8 cellular contexts compared by ENCODE assay signal in genomic region chr9:121557581-121558422, GRCh38. TPM values are rescaled to one million over a fixed set of nuclear protein-coding genes. Genes with fewer than 3 reads are reported as not detected.
DNase-seq lines count a peak whose midpoint lies in the region; ATAC-seq and TF ChIP-seq lines count a peak whose summit lies in the region.

No MANE protein-coding gene starts in this region.

- CTCF ChIA-PET in OCI-LY7 (lab: Charles Lee; ENCODE audit: unreplicated experiment), result interaction anchor here (0.6 to 0.7 kb wide), 2 partner anchors 79 to 481 kb away, joined by 3 to 4 read pairs; no protein-coding TSS in a partner anchor

- H3K9ac ChIP-seq in liver (ENCODE audit: low read depth in 1 of 2, low read length in 2 of 2), result no peak overlapping the region

- TF ChIP-seq EP300 in suprapubic skin (IDR thresholded peaks at IDR 0.05), result no peak

- H3K9me3 ChIP-seq in OCI-LY7 (ENCODE audit: low read length), result no peaks in the 10 kb centered on the region
- no peaks in the 10 kb centered on the region for H3K9me3 ChIP-seq in liver (ENCODE audit: control insufficient read depth in 4 of 4, low read length in 3 of 4)
- no peaks in the 10 kb centered on the region for H3K9me3 ChIP-seq in suprapubic skin

- intact Hi-C loops in OCI-LY7 (cut with micrococcal nuclease; ENCODE audit: unreplicated experiment), result no loop called here

- no peak overlapping the region for H3K27ac ChIP-seq in OCI-LY7 (ENCODE audit: low read depth, low read length, poor library complexity, severe bottlenecking)
- H3K27ac ChIP-seq in cingulate gyrus (ENCODE audit: low read depth, low read length), result peak overlapping the region; percentile 39
- peak overlapping the region; percentile 53 to 76 for H3K27ac ChIP-seq in liver (ENCODE audit: low read depth in 1 of 2, low read length in 2 of 2)
- peak overlapping the region; percentile 56 for H3K27ac ChIP-seq in suprapubic skin

- no peak overlapping the region for H2AFZ ChIP-seq in OCI-LY7 (ENCODE audit: low read length)

- no peaks in the 10 kb centered on the region for H3K9me2 ChIP-seq in OCI-LY7 (ENCODE audit: insufficient read depth, low read length)

- TF ChIP-seq POLR2A in suprapubic skin (IDR thresholded peaks at IDR 0.05), result no peak

- H3K27me3 ChIP-seq in liver (ENCODE audit: control insufficient read depth in 4 of 4, insufficient read depth in 4 of 4, low read length in 3 of 4), result no peaks in the 10 kb centered on the region
- no peaks in the 10 kb centered on the region for H3K27me3 ChIP-seq in suprapubic skin

- H3K36me3 ChIP-seq in OCI-LY7 (ENCODE audit: insufficient read depth, low read length) (no peaks in the 10 kb centered on the region), liver (ENCODE audit: control insufficient read depth in 4 of 4, insufficient read depth in 3 of 4, low read depth in 1 of 4, low read length in 3 of 4) (no peaks in the 10 kb centered on the region), suprapubic skin (no peaks in the 10 kb centered on the region)

- H3K4me1 ChIP-seq in OCI-LY7 (ENCODE audit: insufficient read depth, low read length, poor library complexity, severe bottlenecking) (peaks cover 28% of the 10 kb centered on the region), liver (ENCODE audit: control insufficient read depth in 4 of 4, insufficient read depth in 4 of 4, low read length in 3 of 4) (peaks cover 0 to 13% (median 8%) of the 10 kb centered on the region in 4 donors), suprapubic skin (peaks cover 35% of the 10 kb centered on the region)

- H3K4me2 ChIP-seq in OCI-LY7 (ENCODE audit: low read length), result peak overlapping the region; percentile 11; the same call in 1 of the 2 replicates

- TF ChIP-seq RAD21 in liver (IDR thresholded peaks at IDR 0.05), result peak; percentile 21 to 28

- ATAC-seq in HG02798 (IDR thresholded peaks at IDR 0.05; ENCODE audit: poor library complexity, unreplicated experiment), result no peak

- TF ChIP-seq CTCF in GM20000 (IDR thresholded peaks at IDR 0.05; ENCODE audit: extremely low read depth, missing control alignments), result no peak
- TF ChIP-seq CTCF in OCI-LY7 (conservative IDR thresholded peaks at IDR 0.05; ENCODE audit: low read length), result no peak
- no peak for TF ChIP-seq CTCF in liver (IDR thresholded peaks at IDR 0.05; ENCODE audit: low read depth, low read length, missing input control)
- no peak for TF ChIP-seq CTCF in suprapubic skin (IDR thresholded peaks at IDR 0.05)

- POLR2A ChIA-PET in OCI-LY7 (lab: Charles Lee), result interaction anchor here (0.5 to 0.7 kb wide), 3 partner anchors 40 to 445 kb away, joined by 3 to 5 read pairs (median 3); no protein-coding TSS in a partner anchor

- no peaks in the 10 kb centered on the region for H3K79me2 ChIP-seq in OCI-LY7 (ENCODE audit: insufficient read depth, low read depth, low read length)

- H3K4me3 ChIP-seq in OCI-LY7 (ENCODE audit: low read depth, low read length, poor library complexity, severe bottlenecking), result no peak overlapping the region
- H3K4me3 ChIP-seq in liver (ENCODE audit: low read depth in 1 of 3, low read length in 3 of 3), result no peak overlapping the region
- H3K4me3 ChIP-seq in suprapubic skin, result no peak overlapping the region

- H4K20me1 ChIP-seq in OCI-LY7 (ENCODE audit: insufficient read depth, low read length), result no peaks in the 10 kb centered on the region

- peak; percentile 98 for DNase-seq in A172 (ENCODE audit: low spot score)
- peak; percentile 55 for DNase-seq in GM20000 (ENCODE audit: low spot score)
- peak; percentile 31 for DNase-seq in OCI-LY7 (ENCODE audit: low spot score)
- peak in 1 of 2 donors; percentile 77 for DNase-seq in suprapubic skin (ENCODE audit: low spot score in 2 of 2)
- DNase-seq in NCI-H1092 treated with DMSO at 0.1 percent for 48 hours (lab: John Stamatoyannopoulos, UW), result no peak

- no TSS peak for BruUV-seq in OCI-LY7 (replicated peaks; lab: Mats Ljungman, UMichigan)

- 60% methylated on average over 15 of the region's 15 CpGs for WGBS in liver
- WGBS in suprapubic skin, result 15% methylated on average over 15 of the region's 15 CpGs

TF ChIP-seq in liver, 16 proteins besides CTCF, POLR2A, EP300 and RAD21:
- TF ChIP-seq JUND (IDR thresholded peaks at IDR 0.05) (peak in 1 of 2 donors; percentile 10), YY1 (IDR thresholded peaks at IDR 0.05) (no peak), GABPA (IDR thresholded peaks at IDR 0.05 in 1 of 2, conservative IDR thresholded peaks at IDR 0.05 in 1 of 2) (no peak), NR2F2 (IDR thresholded peaks at IDR 0.05) (peak; percentile 68), RXRA (IDR thresholded peaks at IDR 0.05) (peak in 1 of 2 donors; percentile 61), SP1 (IDR thresholded peaks at IDR 0.05) (peak; percentile 52), EGR1 (IDR thresholded peaks at IDR 0.05; ENCODE audit: low read depth in 2 of 2) (no peak), ATF3 (IDR thresholded peaks at IDR 0.05) (no peak), ZBTB33 (IDR thresholded peaks at IDR 0.05) (no peak), FOXA2 (IDR thresholded peaks at IDR 0.05) (no peak), HNF4A (conservative IDR thresholded peaks at IDR 0.05) (no peak), TAF1 (conservative IDR thresholded peaks at IDR 0.05) (no peak), HNF4G (IDR thresholded peaks at IDR 0.05) (no peak), FOXA1 (IDR thresholded peaks at IDR 0.05) (no peak)
- TF ChIP-seq, protein P1, sequence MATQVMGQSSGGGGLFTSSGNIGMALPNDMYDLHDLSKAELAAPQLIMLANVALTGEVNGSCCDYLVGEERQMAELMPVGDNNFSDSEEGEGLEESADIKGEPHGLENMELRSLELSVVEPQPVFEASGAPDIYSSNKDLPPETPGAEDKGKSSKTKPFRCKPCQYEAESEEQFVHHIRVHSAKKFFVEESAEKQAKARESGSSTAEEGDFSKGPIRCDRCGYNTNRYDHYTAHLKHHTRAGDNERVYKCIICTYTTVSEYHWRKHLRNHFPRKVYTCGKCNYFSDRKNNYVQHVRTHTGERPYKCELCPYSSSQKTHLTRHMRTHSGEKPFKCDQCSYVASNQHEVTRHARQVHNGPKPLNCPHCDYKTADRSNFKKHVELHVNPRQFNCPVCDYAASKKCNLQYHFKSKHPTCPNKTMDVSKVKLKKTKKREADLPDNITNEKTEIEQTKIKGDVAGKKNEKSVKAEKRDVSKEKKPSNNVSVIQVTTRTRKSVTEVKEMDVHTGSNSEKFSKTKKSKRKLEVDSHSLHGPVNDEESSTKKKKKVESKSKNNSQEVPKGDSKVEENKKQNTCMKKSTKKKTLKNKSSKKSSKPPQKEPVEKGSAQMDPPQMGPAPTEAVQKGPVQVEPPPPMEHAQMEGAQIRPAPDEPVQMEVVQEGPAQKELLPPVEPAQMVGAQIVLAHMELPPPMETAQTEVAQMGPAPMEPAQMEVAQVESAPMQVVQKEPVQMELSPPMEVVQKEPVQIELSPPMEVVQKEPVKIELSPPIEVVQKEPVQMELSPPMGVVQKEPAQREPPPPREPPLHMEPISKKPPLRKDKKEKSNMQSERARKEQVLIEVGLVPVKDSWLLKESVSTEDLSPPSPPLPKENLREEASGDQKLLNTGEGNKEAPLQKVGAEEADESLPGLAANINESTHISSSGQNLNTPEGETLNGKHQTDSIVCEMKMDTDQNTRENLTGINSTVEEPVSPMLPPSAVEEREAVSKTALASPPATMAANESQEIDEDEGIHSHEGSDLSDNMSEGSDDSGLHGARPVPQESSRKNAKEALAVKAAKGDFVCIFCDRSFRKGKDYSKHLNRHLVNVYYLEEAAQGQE (IDR thresholded peaks at IDR 0.05), result no peak
- TF ChIP-seq, protein P2, sequence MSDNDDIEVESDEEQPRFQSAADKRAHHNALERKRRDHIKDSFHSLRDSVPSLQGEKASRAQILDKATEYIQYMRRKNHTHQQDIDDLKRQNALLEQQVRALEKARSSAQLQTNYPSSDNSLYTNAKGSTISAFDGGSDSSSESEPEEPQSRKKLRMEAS (IDR thresholded peaks at IDR 0.05), result no peak

RNA-seq across cellular contexts. Expression of gene GGTA1, which starts 58.2 kb away (rescaled TPM):
- total RNA-seq in A172 (2014; rRNA removed; shearing (Covaris generic)), result not detected in 2 replicates
- not detected in 2 replicates for total RNA-seq in OCI-LY7 (2014; rRNA removed; shearing (Covaris generic))
- not detected in 2 replicates for total RNA-seq in OCI-LY7 (2022)
- 1 to 10 TPM; 2.4 to 3.3 TPM for total RNA-seq in liver
- 1 to 10 TPM; 2.5 to 3.1 TPM for polyA plus RNA-seq in liver
- 1 to 10 TPM; 5.8 to 8.6 (median 6.5) TPM for total RNA-seq in suprapubic skin
